7 cellular contexts compared by ENCODE assay signal in the genomic region with DNA sequence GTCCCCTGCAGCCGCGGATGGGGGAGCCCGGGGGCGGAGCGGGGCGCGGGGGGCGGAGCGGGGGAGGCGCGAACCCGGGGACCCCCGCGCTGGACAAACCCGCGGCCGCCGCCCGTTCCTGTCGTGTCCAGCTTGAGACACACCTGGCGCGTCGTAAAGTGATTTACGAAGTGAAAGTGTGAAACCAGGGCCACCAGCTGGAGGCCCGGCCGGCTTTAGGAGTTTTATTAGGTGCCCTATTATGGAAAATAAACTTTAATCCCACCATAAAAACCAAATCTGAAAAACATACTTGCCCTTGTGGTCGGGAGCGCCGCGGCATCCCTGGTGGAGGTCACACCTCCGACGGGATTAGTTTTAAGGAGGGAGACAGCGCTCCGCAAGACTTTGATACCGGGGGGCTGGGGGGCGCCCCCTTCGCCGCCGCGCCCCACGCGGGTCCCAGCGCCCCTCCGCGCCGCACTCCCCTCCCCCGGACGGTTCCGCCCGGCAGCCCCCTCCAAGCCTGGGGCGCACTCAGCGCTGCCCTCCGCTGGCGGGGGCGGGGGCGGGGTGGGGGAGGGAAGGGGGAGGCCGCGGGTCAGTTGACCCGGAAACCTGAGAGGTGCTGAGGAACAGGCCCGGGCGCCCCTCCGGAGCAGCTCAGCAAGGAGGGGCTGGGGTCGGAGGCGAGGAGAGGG. TPM values are rescaled to one million over a fixed set of nuclear protein-coding genes. Genes with fewer than 3 reads are reported as not detected.
DNase-seq lines count a peak whose midpoint lies in the region; ATAC-seq and TF ChIP-seq lines count a peak whose summit lies in the region.

No MANE protein-coding gene starts in this region.

- peak overlapping the region; percentile 7 for H3K4me2 ChIP-seq in Karpas-422 (ENCODE audit: low read depth, low read length, poor library complexity, severe bottlenecking)

- H3K9me3 ChIP-seq in Karpas-422 (ENCODE audit: low read length) (no peaks in the 10 kb centered on the region), ectodermal cell (ENCODE audit: control insufficient read depth, low read length) (no peaks in the 10 kb centered on the region), ovary (peaks cover 0 to 4% of the 10 kb centered on the region in 2 donors)

- H3K9me2 ChIP-seq in Karpas-422 (replicated peaks; ENCODE audit: insufficient read depth, low read length) = no peaks in the 10 kb centered on the region

- no peak overlapping the region for H3K4me3 ChIP-seq in Karpas-422 (ENCODE audit: low read length)
- peak overlapping the region; percentile 21 for H3K4me3 ChIP-seq in ectodermal cell (ENCODE audit: insufficient read depth, low read depth, low read length)
- H3K4me3 ChIP-seq in ovary = peak overlapping the region; percentile 19

- H3K9ac ChIP-seq in Karpas-422 (ENCODE audit: low read length) = no peak overlapping the region

- H2AFZ ChIP-seq in Karpas-422 (ENCODE audit: low read length) = no peak overlapping the region

- intact Hi-C loops in ovary (cut with DNase I) = no loop called here

- H3K36me3 ChIP-seq in Karpas-422 (ENCODE audit: insufficient read depth, low read length) (no peaks in the 10 kb centered on the region), ectodermal cell (ENCODE audit: control insufficient read depth, insufficient read depth, low read length) (no peaks in the 10 kb centered on the region), ovary (no peaks in the 10 kb centered on the region)

- 0 out of 2 replicates have a peak, but pooled peaks cover 4% of the 10 kb centered on the region for H4K20me1 ChIP-seq in Karpas-422 (ENCODE audit: insufficient read depth, low read depth, low read length)

- no peak for TF ChIP-seq EP300 in ovary (IDR thresholded peaks at IDR 0.05)

- TF ChIP-seq POLR2A in ovary (IDR thresholded peaks at IDR 0.05) = no peak

- no peak overlapping the region for H3K27ac ChIP-seq in Karpas-422 (ENCODE audit: low read length)
- H3K27ac ChIP-seq in ectodermal cell (ENCODE audit: insufficient read depth, low read depth, low read length, poor library complexity, severe bottlenecking) = no peak overlapping the region
- H3K27ac ChIP-seq in ovary = no peak overlapping the region
- H3K27ac ChIP-seq in foreskin keratinocyte = no peak overlapping the region

- 0% methylated on average over 58 to 61 of the region's 64 CpGs for WGBS in ectodermal cell, 2 experiments
- WGBS in ovary, 3 donors = 1% methylated on average over 42 to 64 of the region's 64 CpGs

- no peaks in the 10 kb centered on the region for H3K79me2 ChIP-seq in Karpas-422 (ENCODE audit: low read length)

- DNase-seq in Karpas-422 (no peak), ovary (no peak), SHP77 (lab: John Stamatoyannopoulos, UW) (no peak), foreskin keratinocyte (no peak), NCI-H446 treated with DMSO at 0.1 percent for 48 hours (lab: John Stamatoyannopoulos, UW) (no peak)

- ATAC-seq in GM19463 (IDR thresholded peaks at IDR 0.05; ENCODE audit: unreplicated experiment) = peak; percentile 34
- no peak for ATAC-seq in foreskin keratinocyte

- peaks cover 17% of the 10 kb centered on the region for H3K4me1 ChIP-seq in Karpas-422 (ENCODE audit: low read length)
- H3K4me1 ChIP-seq in ectodermal cell (ENCODE audit: control insufficient read depth, insufficient read depth, low read length) = peaks cover 31% of the 10 kb centered on the region
- H3K4me1 ChIP-seq in ovary (ENCODE audit: insufficient read depth) = peaks cover 4% of the 10 kb centered on the region
- no peaks in the 10 kb centered on the region for H3K4me1 ChIP-seq in foreskin keratinocyte

- H3K27me3 ChIP-seq in Karpas-422 (ENCODE audit: low read length) (no peaks in the 10 kb centered on the region), ectodermal cell (ENCODE audit: control insufficient read depth, insufficient read depth, low read length, poor library complexity, severe bottlenecking) (peaks cover 97% of the 10 kb centered on the region), ovary (no peaks in the 10 kb centered on the region), foreskin keratinocyte (peaks cover 97% of the 10 kb centered on the region)

- TF ChIP-seq CTCF in ovary (IDR thresholded peaks at IDR 0.05) (no peak), foreskin keratinocyte (conservative IDR thresholded peaks at IDR 0.05) (no peak)

RNA-seq across cellular contexts. Expression of a gene that starts 10.3 kb away (rescaled TPM):
- 0.22 and 0.61 TPM in 2 replicates for total RNA-seq in Karpas-422 (2014; rRNA removed; shearing (Covaris generic); ENCODE audit: low replicate concordance)
- not detected for polyA plus RNA-seq in ectodermal cell (2013, experiment 1 of 4)
- polyA plus RNA-seq in ectodermal cell (2013, experiment 2 of 4) = not detected
- polyA plus RNA-seq in ectodermal cell (2013, experiment 3 of 4) = 0.21 TPM
- not detected for polyA plus RNA-seq in ectodermal cell (2013, experiment 4 of 4)
- not detected for total RNA-seq in ovary
- polyA plus RNA-seq in ovary = not detected
- 0.11 TPM in 1 of 2 replicates, not detected in the other for total RNA-seq in foreskin keratinocyte
- polyA plus RNA-seq in foreskin keratinocyte = 0.03 TPM in 2 replicates

RNA-seq across cellular contexts. Expression of a gene that starts 50.7 kb away (rescaled TPM):
- total RNA-seq in Karpas-422 (2014; rRNA removed; shearing (Covaris generic); ENCODE audit: low replicate concordance) = 18.4 and 25.0 TPM in 2 replicates
- 21.4 TPM for polyA plus RNA-seq in ectodermal cell (2013, experiment 1 of 4)
- polyA plus RNA-seq in ectodermal cell (2013, experiment 2 of 4) = 23.1 TPM
- 14.2 TPM for polyA plus RNA-seq in ectodermal cell (2013, experiment 3 of 4)
- polyA plus RNA-seq in ectodermal cell (2013, experiment 4 of 4) = 15.9 TPM
- total RNA-seq in ovary = 10 to 100 TPM; 12.6 to 26.5 (median 15.6) TPM
- polyA plus RNA-seq in ovary = 10 to 100 TPM in 1 of 2 donors, 1 to 10 TPM in 1; 7.7 to 12.7 TPM
- total RNA-seq in foreskin keratinocyte = 22.9 and 26.2 TPM in 2 replicates
- 9.1 and 9.7 TPM in 2 replicates for polyA plus RNA-seq in foreskin keratinocyte
